In genomic region chr16:67594956-67595355, GRCh38 we compare ENCODE assay signal across 10 cellular contexts. TPM values are rescaled to one million over a fixed set of nuclear protein-coding genes. Genes with fewer than 3 reads are reported as not detected.
A peak's percentile ranks its signal among the peaks of the same experiment; 100 is the strongest.
DNase-seq lines count a peak whose midpoint lies in the region; FAIRE-seq and TF ChIP-seq lines count a peak whose summit lies in the region.
"Had no signal": no experiment of that assay in that cellular context is flagged by ENCODE, and none has a peak within 500 bp of the region (broad histone marks: within the 10 kb centered on the region; RNA-seq: fewer than 3 reads in every experiment).

No MANE protein-coding gene starts in this region.

- no peak overlapping the region for H2AFZ ChIP-seq in astrocyte (ENCODE audit: low read depth, low read length)

- H3K36me3 ChIP-seq in astrocyte (ENCODE audit: insufficient read depth, low read length) (no peaks in the 10 kb centered on the region), iPS-20b (ENCODE audit: insufficient read depth, low read depth, low read length) (peaks cover 6% of the 10 kb centered on the region; the same call in 1 of the 2 replicates), thyroid gland (no peaks in the 10 kb centered on the region)

- DNase-seq in activated naive CD4-positive, alpha-beta T cell treated with anti-CD3 and anti-CD28 coated beads, Interleukin-2, amount 50 U/mL, for 16 hours: no peak
- DNase-seq in astrocyte (ENCODE audit: low read depth) (peak; percentile 80), thyroid gland (peak; percentile 74 to 79), hepatic stellate cell (ENCODE audit: low spot score) (no peak), DMS153 (lab: John Stamatoyannopoulos, UW) (no peak)
- no peak for DNase-seq in stimulated activated CD8-positive, alpha-beta memory T cell treated with anti-CD3 and anti-CD28 coated beads, Interleukin-4, amount 100 ng/mL, for 48 hours
- DNase-seq: NCI-H1417, RPMI8226 had no signal

- H3K4me3 ChIP-seq in astrocyte (ENCODE audit: insufficient read depth, low read depth, low read length) (no peak overlapping the region), iPS-20b (ENCODE audit: low read length) (peak overlapping the region; percentile 62), thyroid gland (replicated peaks in 1 of 3) (no peak overlapping the region)

- H3K27me3 Mint-ChIP-seq in activated naive CD4-positive, alpha-beta T cell treated with anti-CD3 and anti-CD28 coated beads, Interleukin-2, amount 50 U/mL, for 24 hours: no peaks in the 10 kb centered on the region
- H3K27me3 Mint-ChIP-seq in astrocyte (ENCODE audit: low read depth, unreplicated experiment): no peaks in the 10 kb centered on the region

- TF ChIP-seq POLR2A in thyroid gland (IDR thresholded peaks at IDR 0.05): no peak

- H3K9ac ChIP-seq in astrocyte (ENCODE audit: low read length) (no peak overlapping the region), iPS-20b (ENCODE audit: low read depth, low read length) (peak overlapping the region; percentile 68; the same call in 1 of the 2 replicates)

- H3K9me3 Mint-ChIP-seq in activated naive CD4-positive, alpha-beta T cell treated with anti-CD3 and anti-CD28 coated beads, Interleukin-2, amount 50 U/mL, for 24 hours: no peaks in the 10 kb centered on the region
- H3K9me3 Mint-ChIP-seq in astrocyte (ENCODE audit: unreplicated experiment): no peaks in the 10 kb centered on the region

- peaks cover 3% of the 10 kb centered on the region for H3K36me3 Mint-ChIP-seq in activated naive CD4-positive, alpha-beta T cell treated with anti-CD3 and anti-CD28 coated beads, Interleukin-2, amount 50 U/mL, for 24 hours
- H3K36me3 Mint-ChIP-seq in astrocyte (ENCODE audit: low read depth, unreplicated experiment): no peaks in the 10 kb centered on the region

- H3K4me3 Mint-ChIP-seq in activated naive CD4-positive, alpha-beta T cell treated with anti-CD3 and anti-CD28 coated beads, Interleukin-2, amount 50 U/mL, for 24 hours: no peak overlapping the region
- no peak overlapping the region for H3K4me3 Mint-ChIP-seq in astrocyte (ENCODE audit: unreplicated experiment)

- H3K27ac Mint-ChIP-seq in activated naive CD4-positive, alpha-beta T cell treated with anti-CD3 and anti-CD28 coated beads, Interleukin-2, amount 50 U/mL, for 24 hours: peak overlapping the region; percentile 70
- H3K27ac Mint-ChIP-seq in astrocyte (ENCODE audit: unreplicated experiment): no peak overlapping the region

- H4K20me1 ChIP-seq in astrocyte (ENCODE audit: insufficient read depth, low read length): peaks cover 67% of the 10 kb centered on the region

- H3K9me3 ChIP-seq in astrocyte (ENCODE audit: insufficient read depth, low read depth, low read length) (no peaks in the 10 kb centered on the region), iPS-20b (ENCODE audit: insufficient read depth, low read depth, low read length) (no peaks in the 10 kb centered on the region), thyroid gland (no peaks in the 10 kb centered on the region)

- H3K4me1 Mint-ChIP-seq in activated naive CD4-positive, alpha-beta T cell treated with anti-CD3 and anti-CD28 coated beads, Interleukin-2, amount 50 U/mL, for 24 hours: peaks cover 46% of the 10 kb centered on the region
- H3K4me1 Mint-ChIP-seq in astrocyte (ENCODE audit: low read depth, unreplicated experiment): peaks cover 8% of the 10 kb centered on the region

- H3K4me1 ChIP-seq in astrocyte (ENCODE audit: insufficient read depth, low read length): peaks cover 14% of the 10 kb centered on the region
- peaks cover 37% of the 10 kb centered on the region for H3K4me1 ChIP-seq in iPS-20b (ENCODE audit: insufficient read depth, low read length)
- peaks cover 14 to 16% of the 10 kb centered on the region in 2 donors for H3K4me1 ChIP-seq in thyroid gland

- H3K4me2 ChIP-seq in astrocyte (ENCODE audit: low read length): peak overlapping the region; percentile 22

- H3K79me2 ChIP-seq in astrocyte (ENCODE audit: insufficient read depth, low read length): peaks cover 61% of the 10 kb centered on the region

- intact Hi-C loops in thyroid gland (cut with DNase I): no loop called here

- no peak overlapping the region for H3K27ac ChIP-seq in astrocyte (ENCODE audit: low read depth, low read length)
- peak overlapping the region; percentile 46 for H3K27ac ChIP-seq in iPS-20b (ENCODE audit: low read length)
- H3K27ac ChIP-seq in thyroid gland: peak overlapping the region; percentile 31 to 75 (median 64)

- WGBS in thyroid gland, 2 donors: 31 to 40% methylated on average over 1 of the region's 1 CpG

- TF ChIP-seq CTCF in astrocyte (IDR thresholded peaks at IDR 0.05; ENCODE audit: insufficient read depth, low read depth, low read length): no peak
- no peak for TF ChIP-seq CTCF in thyroid gland (IDR thresholded peaks at IDR 0.05)

- H3K27me3 ChIP-seq in astrocyte (ENCODE audit: insufficient read depth, low read length) (no peaks in the 10 kb centered on the region), iPS-20b (ENCODE audit: insufficient read depth, low read length) (no peaks in the 10 kb centered on the region), thyroid gland (no peaks in the 10 kb centered on the region)

- FAIRE-seq in astrocyte (lab: Jason Lieb, UNC): no peak

RNA-seq across cellular contexts. Expression of gene CTCF, which starts 32.6 kb away (rescaled TPM):
- total RNA-seq in astrocyte (25.5 and 26.8 TPM in 2 replicates), thyroid gland (10 to 100 TPM; 37.2 to 52.1 (median 47.2) TPM)

RNA-seq across cellular contexts. Expression of gene CARMIL2, which starts 50.0 kb away (rescaled TPM):
- total RNA-seq in astrocyte: 2.0 TPM in 2 replicates
- total RNA-seq in thyroid gland: 1 to 10 TPM in 2 of 4 donors, under 1 TPM in 2; 0.22 to 1.3 (median 0.92) TPM

Comparison
In these comparisons a context has a peak if more than half of its experiments do, and no peak if none do; other contexts are left out.
1. DNase-seq: peak in astrocyte (single experiment) and thyroid gland (2 of 2); none in activated naive CD4-positive, alpha-beta T cell treated with anti-CD3 and anti-CD28 coated beads, Interleukin-2, amount 50 U/mL, for 16 hours (single experiment), hepatic stellate cell (single experiment), stimulated activated CD8-positive, alpha-beta memory T cell treated with anti-CD3 and anti-CD28 coated beads, Interleukin-4, amount 100 ng/mL, for 48 hours (single experiment) and DMS153 (single experiment).